32 cellular contexts compared by ENCODE assay signal in the genomic region with DNA sequence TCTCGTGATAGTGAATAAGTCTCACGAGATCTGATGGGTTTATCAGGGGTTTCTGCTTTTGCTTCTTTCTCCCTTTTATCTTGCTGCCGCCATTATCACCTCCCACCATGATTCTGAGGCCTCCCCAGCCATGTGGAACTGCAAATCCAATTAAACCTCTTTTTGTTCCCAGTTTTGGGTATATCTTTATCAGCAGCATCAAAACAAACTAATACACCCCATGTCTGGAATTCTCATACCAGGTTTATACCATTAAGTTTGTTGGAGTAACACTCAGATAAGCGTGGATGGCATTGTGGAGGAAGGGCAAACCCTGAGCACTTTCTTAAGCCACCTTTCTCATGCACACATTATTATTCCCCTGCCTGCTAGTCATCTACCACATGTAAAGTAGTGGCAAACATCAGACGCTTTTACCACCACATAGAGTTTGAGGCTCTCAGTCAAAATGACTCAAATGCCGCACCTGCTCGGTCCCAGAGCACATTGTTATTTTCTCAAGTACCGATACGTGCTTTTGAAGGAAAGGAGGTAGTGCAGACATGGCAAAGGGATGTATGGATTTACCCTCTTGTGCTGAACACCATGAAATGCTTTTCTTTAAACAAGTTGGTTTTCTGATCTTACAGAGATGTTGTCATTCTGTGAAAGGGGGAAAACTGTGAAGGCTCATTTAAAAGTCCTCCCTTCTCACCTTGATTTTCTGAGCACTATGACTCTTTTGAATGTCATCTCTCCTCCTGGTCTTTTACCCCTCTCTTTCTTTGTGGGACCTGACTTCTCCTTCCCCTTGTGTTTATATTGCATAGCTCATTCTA.
DNase-seq lines count a peak whose midpoint lies in the region; ATAC-seq, FAIRE-seq and TF ChIP-seq lines count a peak whose summit lies in the region.
"Had no signal": no experiment of that assay in that cellular context is flagged by ENCODE, and none has a peak within 500 bp of the region (broad histone marks: within the 10 kb centered on the region; RNA-seq: fewer than 3 reads in every experiment).

No MANE protein-coding gene starts in this region.

- TF ChIP-seq CTCF in K562 (IDR thresholded peaks at IDR 0.05 in 2 of 3, conservative IDR thresholded peaks at IDR 0.05 in 1 of 3; ENCODE audit: insufficient read depth in 2 of 3, low read depth in 1 of 3, low read length in 3 of 3) = no peak

- H3K36me3 Mint-ChIP-seq in activated CD4-positive, alpha-beta T cell treated with anti-CD3 and anti-CD28 coated beads for 36 hours (ENCODE audit: low read depth) = peaks cover 5% of the 10 kb centered on the region
- peaks cover 2% of the 10 kb centered on the region for H3K36me3 Mint-ChIP-seq in activated CD4-positive, alpha-beta T cell treated with anti-CD3 and anti-CD28 coated beads, Interleukin-2, amount 10 ng/mL, durations not matched to agents 7 days and 5 days (ENCODE audit: low read depth)

- intact Hi-C loops in activated CD4-positive, alpha-beta T cell treated with anti-CD3 and anti-CD28 coated beads for 36 hours (cut with DNase I, micrococcal nuclease) = no loop called here
- intact Hi-C loops in K562 (cut with micrococcal nuclease) = no loop called here

- FAIRE-seq in K562 (lab: Jason Lieb, UNC) = no peak
- FAIRE-seq in small intestine (lab: Jason Lieb, UNC) = no peak
- FAIRE-seq: A549, colon, frontal cortex had no signal

- no peaks in the 10 kb centered on the region for H3K9me3 ChIP-seq in K562 (replicated peaks; ENCODE audit: control insufficient read depth, insufficient read depth, low read depth, low read length)
- H3K9me3 ChIP-seq in small intestine (ENCODE audit: control insufficient read depth, low read depth) = no peaks in the 10 kb centered on the region
- H3K9me3 ChIP-seq in SJCRH30 (replicated peaks) = peaks cover 4% of the 10 kb centered on the region; the same call in 1 of the 2 replicates
- H3K9me3 ChIP-seq: A549, breast epithelium, thoracic aorta, uterus had no signal

- H3K4me2 ChIP-seq in K562 (ENCODE audit: insufficient read depth, low read length) = no peak overlapping the region
- H3K4me2 ChIP-seq: A549 had no signal

- no peaks in the 10 kb centered on the region for H4K20me1 ChIP-seq in K562 (replicated peaks; ENCODE audit: control insufficient read depth, insufficient read depth, low read length)

- H3K27ac ChIP-seq in K562 (ENCODE audit: extremely low read depth, low read depth, low read length) (no peak overlapping the region), small intestine (ENCODE audit: low read depth in 1 of 2, low read length in 1 of 2) (no peak overlapping the region), SJCRH30 (no peak overlapping the region)
- H3K27ac ChIP-seq: A549, breast epithelium, thoracic aorta, uterus had no signal

- H3K4me1 ChIP-seq in K562 (replicated peaks in 1 of 2; ENCODE audit: control insufficient read depth in 2 of 2, insufficient read depth in 2 of 2, low read length in 2 of 2) = peaks cover 0 to 4% of the 10 kb centered on the region in 2 experiments; a peak in 2 of 5 replicates
- H3K4me1 ChIP-seq in small intestine (ENCODE audit: control insufficient read depth in 2 of 2, insufficient read depth in 1 of 2, low read depth in 1 of 2, low read length in 1 of 2) = no peaks in the 10 kb centered on the region
- H3K4me1 ChIP-seq in SJCRH30 = peaks cover 13% of the 10 kb centered on the region
- H3K4me1 ChIP-seq: A549, breast epithelium, uterus had no signal

- CTCF ChIA-PET in activated CD4-positive, alpha-beta T cell treated with anti-CD3 and anti-CD28 coated beads for 36 hours (lab: Charles Lee) = no interaction called here
- CTCF ChIA-PET in activated CD4-positive, alpha-beta T cell treated with anti-CD3 and anti-CD28 coated beads, Interleukin-2, amount 10 ng/mL, durations not matched to agents 7 days and 5 days (lab: Charles Lee) = no interaction called here
- CTCF ChIA-PET in K562 (lab: Yijun Ruan, JAX; ENCODE audit: low intra/inter-chr PET ratio) = no interaction called here

- no peak overlapping the region for H3K4me3 Mint-ChIP-seq in activated CD4-positive, alpha-beta T cell treated with anti-CD3 and anti-CD28 coated beads for 36 hours
- no peak overlapping the region for H3K4me3 Mint-ChIP-seq in activated CD4-positive, alpha-beta T cell treated with anti-CD3 and anti-CD28 coated beads, Interleukin-2, amount 10 ng/mL, durations not matched to agents 7 days and 5 days
- H3K4me3 Mint-ChIP-seq: B cell, naive B cell had no signal

- H3K9ac ChIP-seq in K562 (ENCODE audit: insufficient read depth in 1 of 2, low read depth in 2 of 2, low read length in 2 of 2) = no peak overlapping the region

- no peak overlapping the region for H2AFZ ChIP-seq in K562 (ENCODE audit: low read depth, low read length)

- H3K27me3 ChIP-seq in K562 (ENCODE audit: control insufficient read depth in 2 of 2, insufficient read depth in 2 of 2, low read length in 2 of 2) (no peaks in the 10 kb centered on the region), small intestine (ENCODE audit: control insufficient read depth in 2 of 2, insufficient read depth in 2 of 2, low read length in 2 of 2) (no peaks in the 10 kb centered on the region), SJCRH30 (no peaks in the 10 kb centered on the region)
- H3K27me3 ChIP-seq: breast epithelium, uterus had no signal

- no peaks in the 10 kb centered on the region for H3K79me2 ChIP-seq in K562 (ENCODE audit: control insufficient read depth, insufficient read depth, low read length)

- TF ChIP-seq EP300 in K562 (IDR thresholded peaks at IDR 0.05; ENCODE audit: low read length) = no peak

- POLR2A ChIA-PET in activated CD4-positive, alpha-beta T cell treated with anti-CD3 and anti-CD28 coated beads for 36 hours (lab: Charles Lee) = no interaction called here
- POLR2A ChIA-PET in activated CD4-positive, alpha-beta T cell treated with anti-CD3 and anti-CD28 coated beads, Interleukin-2, amount 10 ng/mL, durations not matched to agents 7 days and 5 days (lab: Charles Lee) = no interaction called here
- POLR2A ChIA-PET in K562 (lab: Yijun Ruan, JAX) = interaction anchor here (1.3 kb wide), 1 partner anchor 18 kb away, joined by 3 read pairs; no protein-coding TSS in a partner anchor

- DNase-seq in activated CD4-positive, alpha-beta T cell treated with anti-CD3 and anti-CD28 coated beads for 36 hours = peak; percentile 31
- no peak for DNase-seq in activated CD4-positive, alpha-beta T cell treated with anti-CD3 and anti-CD28 coated beads, Interleukin-2, amount 10 ng/mL, durations not matched to agents 7 days and 5 days
- DNase-seq in DMS79 treated with DMSO at 0.1 percent for 48 hours (lab: John Stamatoyannopoulos, UW) (peak; percentile 54), NCI-H2107 treated with DMSO at 0.1 percent for 48 hours (lab: John Stamatoyannopoulos, UW; ENCODE audit: unreplicated experiment) (peak; percentile 76), K562 (ENCODE audit: extremely low read depth in 1 of 4, low spot score in 3 of 4) (no peak), small intestine (no peak), SJCRH30 (no peak)
- DNase-seq: activated CD4-positive, alpha-beta T cell treated with anti-CD3 and anti-CD28 coated beads for 1 hour; amygdala; effector memory CD4-positive, alpha-beta T cell; GOT3; Kasumi-1; mesenchymal stem cell; naive B cell; NCI-H2081; NCI-H510A treated with DMSO at 0.1 percent for 48 hours; NK-92 treated with Interleukin-12 subunit alpha and Interleukin-12 subunit beta, amount 100 ng/mL, for 24 hours; occipital lobe; retina; SHP77 treated with DMSO at 0.1 percent for 48 hours; stimulated activated CD4-positive, alpha-beta T cell treated with anti-CD3 and anti-CD28 coated beads, Interleukin-4, amount 100 ng/mL, for 4 hours; stimulated activated naive CD4-positive, alpha-beta T cell; T-helper 1 cell; uterus had no signal

- H3K27ac Mint-ChIP-seq in activated CD4-positive, alpha-beta T cell treated with anti-CD3 and anti-CD28 coated beads for 36 hours = no peak overlapping the region
- H3K27ac Mint-ChIP-seq in activated CD4-positive, alpha-beta T cell treated with anti-CD3 and anti-CD28 coated beads, Interleukin-2, amount 10 ng/mL, durations not matched to agents 7 days and 5 days = no peak overlapping the region
- H3K27ac Mint-ChIP-seq: B cell, naive B cell had no signal

- H3K27me3 Mint-ChIP-seq in activated CD4-positive, alpha-beta T cell treated with anti-CD3 and anti-CD28 coated beads for 36 hours = no peaks in the 10 kb centered on the region
- H3K27me3 Mint-ChIP-seq in activated CD4-positive, alpha-beta T cell treated with anti-CD3 and anti-CD28 coated beads, Interleukin-2, amount 10 ng/mL, durations not matched to agents 7 days and 5 days = no peaks in the 10 kb centered on the region
- H3K27me3 Mint-ChIP-seq: B cell, naive B cell had no signal

- no TSS peak for BruUV-seq in K562 (replicated peaks; lab: Mats Ljungman, UMichigan)

- H3K4me3 ChIP-seq in K562 (no peak overlapping the region), small intestine (ENCODE audit: low read depth in 1 of 2, low read length in 2 of 2) (no peak overlapping the region), SJCRH30 (no peak overlapping the region)
- H3K4me3 ChIP-seq: A549, breast epithelium, thoracic aorta, uterus had no signal

- ATAC-seq in activated CD4-positive, alpha-beta T cell treated with anti-CD3 and anti-CD28 coated beads for 36 hours = peak; percentile 89
- no peak for ATAC-seq in K562
- no peak for ATAC-seq in GM19328 (IDR thresholded peaks at IDR 0.05; ENCODE audit: unreplicated experiment)
- ATAC-seq: A549, left lobe of liver had no signal

- H3K4me1 Mint-ChIP-seq in activated CD4-positive, alpha-beta T cell treated with anti-CD3 and anti-CD28 coated beads for 36 hours = peaks cover 11% of the 10 kb centered on the region
- peaks cover 3% of the 10 kb centered on the region for H3K4me1 Mint-ChIP-seq in activated CD4-positive, alpha-beta T cell treated with anti-CD3 and anti-CD28 coated beads, Interleukin-2, amount 10 ng/mL, durations not matched to agents 7 days and 5 days

- 44% methylated on average over 9 of the region's 9 CpGs for WGBS in K562 (ENCODE audit: insufficient coverage, low coverage, missing lambda C conversion rate)
- WGBS in small intestine, 3 donors = 66 to 69% (median 69%) methylated on average over 9 of the region's 9 CpGs

- no peaks in the 10 kb centered on the region for H3K9me3 Mint-ChIP-seq in activated CD4-positive, alpha-beta T cell treated with anti-CD3 and anti-CD28 coated beads for 36 hours (ENCODE audit: low read depth)
- no peaks in the 10 kb centered on the region for H3K9me3 Mint-ChIP-seq in activated CD4-positive, alpha-beta T cell treated with anti-CD3 and anti-CD28 coated beads, Interleukin-2, amount 10 ng/mL, durations not matched to agents 7 days and 5 days

- in situ Hi-C loops in K562 (cut with MboI) = no loop called here

- no peaks in the 10 kb centered on the region for H3K9me1 ChIP-seq in K562 (ENCODE audit: control insufficient read depth, insufficient read depth, low read length)

- no peak for TF ChIP-seq POLR2A in K562 (conservative IDR thresholded peaks at IDR 0.05)

- no peak for TF ChIP-seq RAD21 in K562 (CRISPR knock-in tag; conservative IDR thresholded peaks at IDR 0.05 in 1 of 2, IDR thresholded peaks at IDR 0.05 in 1 of 2)

- H3K36me3 ChIP-seq in K562 (ENCODE audit: control insufficient read depth, insufficient read depth, low read length) = no peaks in the 10 kb centered on the region
- no peaks in the 10 kb centered on the region for H3K36me3 ChIP-seq in small intestine (ENCODE audit: control insufficient read depth in 2 of 2, insufficient read depth in 2 of 2, low read length in 2 of 2)
- H3K36me3 ChIP-seq in SJCRH30 = no peaks in the 10 kb centered on the region
- H3K36me3 ChIP-seq: breast epithelium, thoracic aorta, uterus had no signal

Comparison
In these comparisons a context has a peak if more than half of its experiments do, and no peak if none do; other contexts are left out.
1. DNase-seq: peak in activated CD4-positive, alpha-beta T cell treated with anti-CD3 and anti-CD28 coated beads for 36 hours (single experiment), DMS79 treated with DMSO at 0.1 percent for 48 hours (single experiment) and NCI-H2107 treated with DMSO at 0.1 percent for 48 hours (single experiment); none in activated CD4-positive, alpha-beta T cell treated with anti-CD3 and anti-CD28 coated beads, Interleukin-2, amount 10 ng/mL, durations not matched to agents 7 days and 5 days (single experiment), K562 (0 of 4), small intestine (single experiment) and SJCRH30 (0 of 2).